ENCODE assay signal across 15 cellular contexts in genomic region chr16:87409781-87410180, GRCh38. TPM values are rescaled to one million over a fixed set of nuclear protein-coding genes. Genes with fewer than 3 reads are reported as not detected.
DNase-seq lines count a peak whose midpoint lies in the region; ATAC-seq, FAIRE-seq and TF ChIP-seq lines count a peak whose summit lies in the region.
"Had no signal": no experiment of that assay in that cellular context is flagged by ENCODE, and none has a peak within 500 bp of the region (broad histone marks: within the 10 kb centered on the region; RNA-seq: fewer than 3 reads in every experiment).

No MANE protein-coding gene starts in this region.

- H3K27ac ChIP-seq in mammary epithelial cell (ENCODE audit: insufficient read depth, low read depth, low read length), result no peak overlapping the region
- no peak overlapping the region for H3K27ac ChIP-seq in lower lobe of right lung
- no peak overlapping the region for H3K27ac ChIP-seq in HepG2 (ENCODE audit: extremely low read length, insufficient read depth, low read length)
- H3K27ac ChIP-seq: BLaER1 treated with 17β-estradiol and CSF1 and Interleukin-3, amounts not matched to agents 10 nM and 100 nM; GM23248 had no signal

- intact Hi-C loops in MCF 10A (cut with micrococcal nuclease), result loop anchor here (10.0 kb wide), 1 partner anchor 845 kb away; the partner anchor contains the start of gene FOXC2
- intact Hi-C loops in mammary epithelial cell (cut with micrococcal nuclease), result no loop called here
- intact Hi-C loops in lower lobe of right lung (cut with DNase I), result no loop called here
- intact Hi-C loops in HepG2 (cut with micrococcal nuclease; ENCODE audit: unreplicated experiment), result no loop called here

- POLR2A ChIA-PET in MCF 10A (lab: Yijun Ruan, JAX), result interaction anchor here (0.6 to 1.0 kb wide), 2 partner anchors 22 to 30 kb away, joined by 4 to 6 read pairs; no protein-coding TSS in a partner anchor
- POLR2A ChIA-PET in HepG2 (lab: Yijun Ruan, JAX), result no interaction called here

- peaks cover 14% of the 10 kb centered on the region for H3K4me1 Mint-ChIP-seq in MCF 10A (ENCODE audit: insufficient read depth, unreplicated experiment)

- H4K20me1 ChIP-seq in mammary epithelial cell (ENCODE audit: insufficient read depth, low read length) (no peaks in the 10 kb centered on the region), HepG2 (ENCODE audit: insufficient read depth, low read length) (peaks cover 7% of the 10 kb centered on the region; the same call in 1 of the 2 replicates)

- CTCF ChIA-PET in MCF 10A (lab: Yijun Ruan, JAX) (interaction anchor here (0.6 to 2.5 kb wide), 2 partner anchors 13 to 226 kb away, joined by 3 to 10 read pairs; no protein-coding TSS in a partner anchor), mammary epithelial cell (lab: Charles Lee; ENCODE audit: low non-redundant PET) (no interaction called here), HepG2 (lab: Yijun Ruan, JAX; ENCODE audit: low intra/inter-chr PET ratio, low total read pairs) (no interaction called here)

- H3K4me2 ChIP-seq in mammary epithelial cell (ENCODE audit: insufficient read depth, low read depth, low read length) (no peak overlapping the region), HepG2 (ENCODE audit: low read depth, low read length) (no peak overlapping the region)
- H3K4me2 ChIP-seq: BLaER1 treated with 17β-estradiol and CSF1 and Interleukin-3, amounts not matched to agents 10 nM and 100 nM had no signal

- BruUV-seq in MCF 10A (replicated peaks; lab: Mats Ljungman, UMichigan), result TSS peak; percentile 3
- BruUV-seq in mammary epithelial cell (replicated peaks; lab: Mats Ljungman, UMichigan), result no TSS peak
- BruUV-seq in HepG2 (replicated peaks; lab: Mats Ljungman, UMichigan), result no TSS peak

- H3K9me3 ChIP-seq in mammary epithelial cell (replicated peaks; ENCODE audit: insufficient read depth, low read length) (no peaks in the 10 kb centered on the region), lower lobe of right lung (no peaks in the 10 kb centered on the region), HepG2 (ENCODE audit: low read length) (no peaks in the 10 kb centered on the region)
- H3K9me3 ChIP-seq: BLaER1 treated with 17β-estradiol and CSF1 and Interleukin-3, amounts not matched to agents 10 nM and 100 nM had no signal

- DNase-seq in MCF 10A (ENCODE audit: unreplicated experiment), result no peak
- no peak for DNase-seq in mammary epithelial cell
- DNase-seq in lower lobe of right lung, result peak; percentile 30
- DNase-seq in retinal pigment epithelial cell (ENCODE audit: low read depth), result peak; percentile 67
- no peak for DNase-seq in HepG2 (ENCODE audit: low spot score)
- DNase-seq: ACHN; Calu3; CD4-positive, CD25-positive, alpha-beta regulatory T cell; DMS 273 treated with DMSO at 0.1 percent for 48 hours; GM23248; H7 had no signal

- no peak for TF ChIP-seq RAD21 in HepG2 (CRISPR knock-in tag; IDR thresholded peaks at IDR 0.05)

- in situ Hi-C loops in mammary epithelial cell (cut with MboI; ENCODE audit: low sequenced_read_pairs in 2 of 2) (loop anchor here (10.0 to 25.0 kb wide), 2 partner anchors 225 to 228 kb away; no protein-coding TSS in a partner anchor), HepG2 (cut with HindIII; ENCODE audit: extremely low pct_ligation_motif_present, low pct_unique_long_range_greater_than_20kb) (no loop called here)

- ATAC-seq in lower lobe of right lung (no peak), GM21381 (IDR thresholded peaks at IDR 0.05; ENCODE audit: unreplicated experiment) (no peak), GM21360 (IDR thresholded peaks at IDR 0.05; ENCODE audit: unreplicated experiment) (no peak), HepG2 (no peak)

- H3K9me3 Mint-ChIP-seq in MCF 10A (ENCODE audit: unreplicated experiment), result no peaks in the 10 kb centered on the region
- H3K9me3 Mint-ChIP-seq: CD4-positive, CD25-positive, alpha-beta regulatory T cell; IgD-negative memory B cell had no signal

- no peaks in the 10 kb centered on the region for H3K27me3 Mint-ChIP-seq in MCF 10A (ENCODE audit: insufficient read depth, unreplicated experiment)
- H3K27me3 Mint-ChIP-seq: CD4-positive, CD25-positive, alpha-beta regulatory T cell; IgD-negative memory B cell had no signal

- H3K4me3 Mint-ChIP-seq in MCF 10A (ENCODE audit: unreplicated experiment), result no peak overlapping the region
- H3K4me3 Mint-ChIP-seq: CD4-positive, CD25-positive, alpha-beta regulatory T cell; IgD-negative memory B cell had no signal

- H3K27ac Mint-ChIP-seq in MCF 10A (ENCODE audit: low read depth, unreplicated experiment), result no peak overlapping the region
- H3K27ac Mint-ChIP-seq: CD4-positive, CD25-positive, alpha-beta regulatory T cell; IgD-negative memory B cell had no signal

- peaks cover 13% of the 10 kb centered on the region for H3K36me3 ChIP-seq in mammary epithelial cell (ENCODE audit: insufficient read depth, low read length)
- H3K36me3 ChIP-seq in lower lobe of right lung, result peaks cover 91% of the 10 kb centered on the region
- peaks cover 36 to 68% of the 10 kb centered on the region in 2 experiments for H3K36me3 ChIP-seq in HepG2 (replicated peaks in 1 of 2; ENCODE audit: control insufficient read depth in 1 of 2, insufficient read depth in 2 of 2, low read length in 2 of 2)

- TF ChIP-seq EP300 in HepG2 (IDR thresholded peaks at IDR 0.05; ENCODE audit: low read depth in 2 of 2, low read length in 2 of 2) (no peak), HepG2 (CRISPR knock-in tag; IDR thresholded peaks at IDR 0.05; ENCODE audit: borderline replicate concordance) (no peak)

- no peak overlapping the region for H2AFZ ChIP-seq in mammary epithelial cell (ENCODE audit: low read depth, low read length)
- no peak overlapping the region for H2AFZ ChIP-seq in HepG2 (ENCODE audit: low read length)
- H2AFZ ChIP-seq: GM23248 had no signal

- H3K36me3 Mint-ChIP-seq in MCF 10A (ENCODE audit: insufficient read depth, unreplicated experiment), result peaks cover 78% of the 10 kb centered on the region

- WGBS in mammary epithelial cell (ENCODE audit: low coverage, missing lambda C conversion rate), result 91% methylated on average over 9 of the region's 13 CpGs
- WGBS in HepG2 (ENCODE audit: low lambda C conversion rate), result 97% methylated on average over 13 of the region's 13 CpGs

- no peak for TF ChIP-seq CTCF in MCF 10A (IDR thresholded peaks at IDR 0.05; ENCODE audit: unreplicated experiment)
- TF ChIP-seq CTCF in mammary epithelial cell (conservative IDR thresholded peaks at IDR 0.05 in 1 of 2, IDR thresholded peaks at IDR 0.05 in 1 of 2; ENCODE audit: extremely low read depth in 1 of 2, insufficient read depth in 1 of 2, low read depth in 1 of 2, low read length in 2 of 2), result no peak
- TF ChIP-seq CTCF in lower lobe of right lung (IDR thresholded peaks at IDR 0.05), result no peak
- no peak for TF ChIP-seq CTCF in retinal pigment epithelial cell (conservative IDR thresholded peaks at IDR 0.05; ENCODE audit: low read depth, low read length)
- no peak for TF ChIP-seq CTCF in HepG2 (CRISPR knock-in tag; IDR thresholded peaks at IDR 0.05)

- no peak for TF ChIP-seq POLR2A in HepG2 (IDR thresholded peaks at IDR 0.05; ENCODE audit: insufficient read depth in 1 of 2, low read depth in 2 of 2, low read length in 2 of 2)

- FAIRE-seq in HepG2 (lab: Jason Lieb, UNC), result no peak

- no peaks in the 10 kb centered on the region for H3K79me2 ChIP-seq in mammary epithelial cell (ENCODE audit: insufficient read depth, low read length)
- H3K79me2 ChIP-seq in HepG2 (ENCODE audit: insufficient read depth, low read length), result no peaks in the 10 kb centered on the region

- H3K9ac ChIP-seq in mammary epithelial cell (ENCODE audit: insufficient read depth, low read length), result no peak overlapping the region
- H3K9ac ChIP-seq in HepG2 (ENCODE audit: insufficient read depth, low read depth, low read length), result no peak overlapping the region
- H3K9ac ChIP-seq: BLaER1 treated with 17β-estradiol and CSF1 and Interleukin-3, amounts not matched to agents 10 nM and 100 nM; GM23248 had no signal

- dilution Hi-C loops in mammary epithelial cell (cut with HindIII; ENCODE audit: low sequenced_read_pairs), result no loop called here

- H3K27me3 ChIP-seq in mammary epithelial cell (ENCODE audit: insufficient read depth, low read length), result no peaks in the 10 kb centered on the region
- H3K27me3 ChIP-seq in lower lobe of right lung (ENCODE audit: low read depth), result no peaks in the 10 kb centered on the region
- H3K27me3 ChIP-seq in HepG2 (ENCODE audit: control insufficient read depth in 1 of 2, insufficient read depth in 2 of 2, low read length in 2 of 2), result no peaks in the 10 kb centered on the region
- H3K27me3 ChIP-seq: BLaER1 treated with 17β-estradiol and CSF1 and Interleukin-3, amounts not matched to agents 10 nM and 100 nM had no signal

- no peak overlapping the region for H3K4me3 ChIP-seq in mammary epithelial cell (replicated peaks in 1 of 3; ENCODE audit: insufficient read depth in 1 of 3, low read depth in 2 of 3, low read length in 3 of 3)
- H3K4me3 ChIP-seq in lower lobe of right lung, result no peak overlapping the region
- H3K4me3 ChIP-seq in retinal pigment epithelial cell (ENCODE audit: low read length), result no peak overlapping the region
- no peak overlapping the region for H3K4me3 ChIP-seq in HepG2 (replicated peaks in 1 of 3; ENCODE audit: insufficient read depth in 1 of 3, low read depth in 2 of 3, low read length in 3 of 3)
- H3K4me3 ChIP-seq: BLaER1 treated with 17β-estradiol and CSF1 and Interleukin-3, amounts not matched to agents 10 nM and 100 nM; GM23248 had no signal

- H3K4me1 ChIP-seq in mammary epithelial cell (ENCODE audit: insufficient read depth, low read length) (no peaks in the 10 kb centered on the region), lower lobe of right lung (peaks cover 7% of the 10 kb centered on the region), HepG2 (ENCODE audit: insufficient read depth, low read length) (no peaks in the 10 kb centered on the region)
- H3K4me1 ChIP-seq: BLaER1 treated with 17β-estradiol and CSF1 and Interleukin-3, amounts not matched to agents 10 nM and 100 nM had no signal

RNA-seq across cellular contexts. Expression of gene MAP1LC3B, which starts 17.6 kb away (rescaled TPM):
- total RNA-seq in MCF 10A (2022) (271 and 348 TPM in 2 replicates), mammary epithelial cell (100 to 1,000 TPM in 1 of 2 donors, 10 to 100 TPM in 1; 78.5 to 104 TPM), lower lobe of right lung (64.5 TPM), HepG2 (2016; rRNA removed; fragmentation: Illumina TruSeq; extraction: Trizol) (15.7 and 30.6 TPM in 2 replicates)
- polyA plus RNA-seq in mammary epithelial cell (17.9 TPM), HepG2 (2011; rRNA removed) (37.4 and 37.9 TPM in 2 replicates)
- 48.4 TPM for polyA minus RNA-seq in mammary epithelial cell
- total RNA-seq in HepG2 (2016; cell fraction: cytosol; rRNA removed; fragmentation: Illumina TruSeq; extraction: Trizol; ENCODE audit: low read depth), result 5.5 and 7.0 TPM in 2 replicates
- total RNA-seq in HepG2 (2016; cell fraction: insoluble cytoplasmic fraction; rRNA removed; fragmentation: Illumina TruSeq; extraction: Trizol), result 15.9 and 27.1 TPM in 2 replicates
- 24.8 and 26.3 TPM in 2 replicates for total RNA-seq in HepG2 (2016; cell fraction: membrane; rRNA removed; fragmentation: Illumina TruSeq; extraction: Trizol)
- 22.0 and 22.3 TPM in 2 replicates for total RNA-seq in HepG2 (2016; cell fraction: nucleus; rRNA removed; fragmentation: Illumina TruSeq; extraction: Trizol)
- 18.1 and 36.3 TPM in 2 replicates for polyA plus RNA-seq in HepG2 (2011; cell fraction: cytosol; rRNA removed)
- polyA plus RNA-seq in HepG2 (2011; cell fraction: nucleus; rRNA removed), result 15.1 and 23.4 TPM in 2 replicates
- polyA plus RNA-seq in HepG2 (2012), result 68.5 and 98.3 TPM in 2 replicates
- polyA plus RNA-seq in HepG2 (2016; cell fraction: cytosol; fragmentation: Illumina TruSeq; extraction: Trizol; ENCODE audit: low read depth), result 9.9 and 13.1 TPM in 2 replicates
- 65.5 and 71.9 TPM in 2 replicates for polyA plus RNA-seq in HepG2 (2016; cell fraction: insoluble cytoplasmic fraction; fragmentation: Illumina TruSeq; extraction: Trizol; ENCODE audit: low read depth)
- 26.7 and 27.4 TPM in 2 replicates for polyA plus RNA-seq in HepG2 (2016; cell fraction: membrane; fragmentation: Illumina TruSeq; extraction: Trizol; ENCODE audit: low read depth)
- polyA plus RNA-seq in HepG2 (2016; cell fraction: nucleus; fragmentation: Illumina TruSeq; extraction: Trizol; ENCODE audit: insufficient read depth, low read depth), result 42.6 and 45.0 TPM in 2 replicates
- 13.2 and 15.8 TPM in 2 replicates for polyA minus RNA-seq in HepG2 (2011; rRNA and poly(A)+ RNA removed; ENCODE audit: low replicate concordance)
- 22.2 and 35.4 TPM in 2 replicates for polyA minus RNA-seq in HepG2 (2011; cell fraction: cytosol; rRNA and poly(A)+ RNA removed)
- 23.0 and 32.7 TPM in 2 replicates for polyA minus RNA-seq in HepG2 (2011; cell fraction: nucleus; rRNA and poly(A)+ RNA removed)

RNA-seq across cellular contexts. Expression of gene FBXO31, which starts 26.2 kb away (rescaled TPM):
- 43.2 and 53.9 TPM in 2 replicates for total RNA-seq in MCF 10A (2022)
- total RNA-seq in mammary epithelial cell, result 10 to 100 TPM; 31.2 to 36.1 TPM
- 14.5 TPM for polyA plus RNA-seq in mammary epithelial cell
- 25.3 TPM for polyA minus RNA-seq in mammary epithelial cell
- 26.2 TPM for total RNA-seq in lower lobe of right lung
- total RNA-seq in HepG2 (2016; rRNA removed; fragmentation: Illumina TruSeq; extraction: Trizol), result 81.3 and 92.4 TPM in 2 replicates
- 18.3 and 22.9 TPM in 2 replicates for total RNA-seq in HepG2 (2016; cell fraction: cytosol; rRNA removed; fragmentation: Illumina TruSeq; extraction: Trizol; ENCODE audit: low read depth)
- 64.5 and 91.5 TPM in 2 replicates for total RNA-seq in HepG2 (2016; cell fraction: insoluble cytoplasmic fraction; rRNA removed; fragmentation: Illumina TruSeq; extraction: Trizol)
- total RNA-seq in HepG2 (2016; cell fraction: membrane; rRNA removed; fragmentation: Illumina TruSeq; extraction: Trizol), result 33.7 and 38.0 TPM in 2 replicates
- total RNA-seq in HepG2 (2016; cell fraction: nucleus; rRNA removed; fragmentation: Illumina TruSeq; extraction: Trizol), result 94.4 and 107 TPM in 2 replicates
- 101 and 118 TPM in 2 replicates for polyA plus RNA-seq in HepG2 (2011; rRNA removed)
- polyA plus RNA-seq in HepG2 (2011; cell fraction: cytosol; rRNA removed), result 51.6 and 63.1 TPM in 2 replicates
- polyA plus RNA-seq in HepG2 (2011; cell fraction: nucleus; rRNA removed), result 393 and 579 TPM in 2 replicates
- 75.5 and 101 TPM in 2 replicates for polyA plus RNA-seq in HepG2 (2012)
- 6.1 and 6.4 TPM in 2 replicates for polyA plus RNA-seq in HepG2 (2016; cell fraction: cytosol; fragmentation: Illumina TruSeq; extraction: Trizol; ENCODE audit: low read depth)
- 57.9 and 71.3 TPM in 2 replicates for polyA plus RNA-seq in HepG2 (2016; cell fraction: insoluble cytoplasmic fraction; fragmentation: Illumina TruSeq; extraction: Trizol; ENCODE audit: low read depth)
- 18.2 and 18.3 TPM in 2 replicates for polyA plus RNA-seq in HepG2 (2016; cell fraction: membrane; fragmentation: Illumina TruSeq; extraction: Trizol; ENCODE audit: low read depth)
- 256 and 269 TPM in 2 replicates for polyA plus RNA-seq in HepG2 (2016; cell fraction: nucleus; fragmentation: Illumina TruSeq; extraction: Trizol; ENCODE audit: insufficient read depth, low read depth)
- polyA minus RNA-seq in HepG2 (2011; rRNA and poly(A)+ RNA removed; ENCODE audit: low replicate concordance), result 29.6 and 164 TPM in 2 replicates
- 53.4 and 63.9 TPM in 2 replicates for polyA minus RNA-seq in HepG2 (2011; cell fraction: cytosol; rRNA and poly(A)+ RNA removed)
- 202 and 208 TPM in 2 replicates for polyA minus RNA-seq in HepG2 (2011; cell fraction: nucleus; rRNA and poly(A)+ RNA removed)

Comparison
In these comparisons a context has a peak if more than half of its experiments do, and no peak if none do; other contexts are left out.
1. DNase-seq: peak in lower lobe of right lung (single experiment) and retinal pigment epithelial cell (single experiment); none in MCF 10A (single experiment), mammary epithelial cell (single experiment) and HepG2 (single experiment).